Comparison of ENCODE assay signal across 8 cellular contexts in the genomic region with DNA sequence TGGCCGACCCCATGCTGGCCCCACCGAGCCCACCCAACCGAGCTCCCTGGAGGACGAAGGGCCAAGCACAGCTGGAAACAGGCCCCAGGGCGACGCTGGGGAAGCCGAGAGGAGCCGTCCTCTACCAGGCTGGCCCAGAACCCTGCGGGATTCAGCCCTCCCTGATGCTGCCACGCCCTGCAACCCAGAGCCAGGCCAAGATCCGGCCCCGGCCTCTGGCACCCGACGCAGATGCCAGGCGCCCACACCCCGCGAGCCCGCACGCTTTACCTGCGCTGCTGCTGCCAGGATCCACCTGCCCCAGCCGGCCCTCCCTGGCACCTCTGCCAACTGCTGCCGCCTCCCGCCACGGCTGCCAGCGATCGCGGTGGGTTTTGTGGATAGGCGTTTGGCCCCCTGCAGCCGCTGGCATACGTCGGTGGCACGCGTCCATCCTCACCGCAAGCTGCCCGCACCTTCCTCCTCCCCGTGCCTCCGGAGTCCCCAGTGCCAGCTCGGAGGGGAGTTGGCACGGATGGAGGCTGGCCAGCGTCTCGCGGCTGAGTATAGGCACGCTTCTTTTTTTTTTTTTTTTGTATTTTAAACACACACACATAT. TPM values are rescaled to one million over a fixed set of nuclear protein-coding genes. Genes with fewer than 3 reads are reported as not detected.
DNase-seq lines count a peak whose midpoint lies in the region; ATAC-seq and TF ChIP-seq lines count a peak whose summit lies in the region.

No MANE protein-coding gene starts in this region.

- H3K4me1 ChIP-seq in A673 (ENCODE audit: insufficient read depth, low read length, poor library complexity, severe bottlenecking): peaks cover 40% of the 10 kb centered on the region
- H3K4me1 ChIP-seq in CD8-positive, alpha-beta T cell (ENCODE audit: insufficient read depth, low read length): no peaks in the 10 kb centered on the region

- H3K27ac ChIP-seq in A673 (ENCODE audit: low read depth, low read length, poor library complexity, severe bottlenecking): no peak overlapping the region
- no peak overlapping the region for H3K27ac ChIP-seq in CD8-positive, alpha-beta T cell (ENCODE audit: low read depth, low read length)

- TF ChIP-seq POLR2A in lower leg skin (IDR thresholded peaks at IDR 0.05): no peak

- no peaks in the 10 kb centered on the region for H3K36me3 ChIP-seq in A673 (ENCODE audit: insufficient read depth, low read length, poor library complexity, severe bottlenecking)
- H3K36me3 ChIP-seq in CD8-positive, alpha-beta T cell (ENCODE audit: insufficient read depth, low read length): no peaks in the 10 kb centered on the region

- no peaks in the 10 kb centered on the region for H3K9me3 Mint-ChIP-seq in CD8-positive, alpha-beta T cell
- no peaks in the 10 kb centered on the region for H3K9me3 Mint-ChIP-seq in activated B cell treated with CpG ODN at 0.5 μM for 24 hours

- TF ChIP-seq CTCF in A673 (conservative IDR thresholded peaks at IDR 0.05; ENCODE audit: low read depth, low read length) (no peak), activated B cell treated with CpG ODN at 0.5 μM for 24 hours (IDR thresholded peaks at IDR 0.05) (no peak), lower leg skin (IDR thresholded peaks at IDR 0.05) (no peak)
- TF ChIP-seq CTCF in CD8-positive, alpha-beta T cell (IDR thresholded peaks at IDR 0.05): no peak

- no TSS peak for BruUV-seq in A673 (replicated peaks; lab: Mats Ljungman, UMichigan)

- no peaks in the 10 kb centered on the region for H3K27me3 ChIP-seq in A673 (replicated peaks; ENCODE audit: insufficient read depth, low read depth, low read length, poor library complexity)
- no peaks in the 10 kb centered on the region for H3K27me3 ChIP-seq in CD8-positive, alpha-beta T cell (ENCODE audit: insufficient read depth, low read length)

- POLR2A ChIA-PET in A673 (lab: Charles Lee; ENCODE audit: low non-redundant PET): no interaction called here
- POLR2A ChIA-PET in CD8-positive, alpha-beta T cell (lab: Charles Lee): no interaction called here
- POLR2A ChIA-PET in activated B cell treated with CpG ODN at 0.5 μM for 24 hours (lab: Charles Lee): interaction anchor here (0.7 kb wide), 1 partner anchor 92 kb away, joined by 8 read pairs; no protein-coding TSS in a partner anchor

- intact Hi-C loops in A673 (cut with micrococcal nuclease; ENCODE audit: unreplicated experiment): no loop called here
- intact Hi-C loops in CD8-positive, alpha-beta T cell (cut with DNase I, micrococcal nuclease): no loop called here
- intact Hi-C loops in activated B cell treated with CpG ODN at 0.5 μM for 24 hours (cut with micrococcal nuclease): no loop called here
- intact Hi-C loops in lower leg skin (cut with DNase I; ENCODE audit: low total_unique reads): no loop called here

- WGBS in lower leg skin, 2 donors: 31 to 39% methylated on average over 34 to 38 of the region's 43 CpGs

- H3K4me3 Mint-ChIP-seq in CD8-positive, alpha-beta T cell: peak overlapping the region; percentile 72
- H3K4me3 Mint-ChIP-seq in activated B cell treated with CpG ODN at 0.5 μM for 24 hours: peak overlapping the region; percentile 85

- no peak for ATAC-seq in CD8-positive, alpha-beta T cell
- ATAC-seq in activated B cell treated with CpG ODN at 0.5 μM for 24 hours (ENCODE audit: low read depth) (no peak), HG02642 (IDR thresholded peaks at IDR 0.05; ENCODE audit: poor library complexity, unreplicated experiment) (no peak)

- CTCF ChIA-PET in A673 (lab: Charles Lee) (no interaction called here), activated B cell treated with CpG ODN at 0.5 μM for 24 hours (lab: Charles Lee) (no interaction called here)
- CTCF ChIA-PET in CD8-positive, alpha-beta T cell (lab: Charles Lee): no interaction called here

- H3K36me3 Mint-ChIP-seq in CD8-positive, alpha-beta T cell: no peaks in the 10 kb centered on the region
- no peaks in the 10 kb centered on the region for H3K36me3 Mint-ChIP-seq in activated B cell treated with CpG ODN at 0.5 μM for 24 hours (ENCODE audit: low read depth)

- H3K27me3 Mint-ChIP-seq in CD8-positive, alpha-beta T cell (ENCODE audit: low read depth): peaks cover 5% of the 10 kb centered on the region
- H3K27me3 Mint-ChIP-seq in activated B cell treated with CpG ODN at 0.5 μM for 24 hours: no peaks in the 10 kb centered on the region

- DNase-seq in A673 (ENCODE audit: low spot score) (no peak), activated B cell treated with CpG ODN at 0.5 μM for 24 hours (no peak), lower leg skin (ENCODE audit: low spot score in 2 of 2) (no peak), SIG-M5 treated with dmso at 0.1 percent for 504 hours (lab: John Stamatoyannopoulos, UW; ENCODE audit: unreplicated experiment) (no peak), H4 (ENCODE audit: low spot score) (no peak)
- DNase-seq in CD8-positive, alpha-beta T cell: no peak
- DNase-seq in activated CD4-positive, CD25-positive, alpha-beta regulatory T cell (lab: John Stamatoyannopoulos, UW): no peak

- H3K9me3 ChIP-seq in A673 (ENCODE audit: low read depth, low read length, poor library complexity, severe bottlenecking): no peaks in the 10 kb centered on the region
- H3K9me3 ChIP-seq in CD8-positive, alpha-beta T cell (ENCODE audit: low read length): no peaks in the 10 kb centered on the region

- no peaks in the 10 kb centered on the region for H3K4me1 Mint-ChIP-seq in CD8-positive, alpha-beta T cell (ENCODE audit: low read depth)
- H3K4me1 Mint-ChIP-seq in activated B cell treated with CpG ODN at 0.5 μM for 24 hours: peaks cover 9% of the 10 kb centered on the region

- H3K27ac Mint-ChIP-seq in CD8-positive, alpha-beta T cell: no peak overlapping the region
- H3K27ac Mint-ChIP-seq in activated B cell treated with CpG ODN at 0.5 μM for 24 hours: peak overlapping the region; percentile 65

- peak overlapping the region; percentile 59 for H3K4me3 ChIP-seq in A673 (ENCODE audit: low read depth, low read length, poor library complexity, severe bottlenecking)
- H3K4me3 ChIP-seq in CD8-positive, alpha-beta T cell (ENCODE audit: low read depth, low read length): no peak overlapping the region
- H3K4me3 ChIP-seq in lower leg skin (ENCODE audit: low read depth, poor library complexity, severe bottlenecking): peak overlapping the region; percentile 7

RNA-seq across cellular contexts. Expression of gene ACSF3, which starts 41.4 kb away (rescaled TPM):
- total RNA-seq in A673 (2021): 27.7 and 37.0 TPM in 2 replicates
- 10 to 100 TPM; 33.5 to 37.0 TPM for total RNA-seq in CD8-positive, alpha-beta T cell
- 59.6 and 78.0 TPM in 2 replicates for total RNA-seq in activated B cell treated with CpG ODN at 0.5 μM for 24 hours
- total RNA-seq in lower leg skin: 10 to 100 TPM; 22.7 to 42.3 (median 34.4) TPM
- total RNA-seq in H4 (2014; rRNA removed; shearing (Covaris generic)): 25.9 and 37.4 TPM in 2 replicates
